1 cellular context compared by ENCODE assay signal in the genomic region with DNA sequence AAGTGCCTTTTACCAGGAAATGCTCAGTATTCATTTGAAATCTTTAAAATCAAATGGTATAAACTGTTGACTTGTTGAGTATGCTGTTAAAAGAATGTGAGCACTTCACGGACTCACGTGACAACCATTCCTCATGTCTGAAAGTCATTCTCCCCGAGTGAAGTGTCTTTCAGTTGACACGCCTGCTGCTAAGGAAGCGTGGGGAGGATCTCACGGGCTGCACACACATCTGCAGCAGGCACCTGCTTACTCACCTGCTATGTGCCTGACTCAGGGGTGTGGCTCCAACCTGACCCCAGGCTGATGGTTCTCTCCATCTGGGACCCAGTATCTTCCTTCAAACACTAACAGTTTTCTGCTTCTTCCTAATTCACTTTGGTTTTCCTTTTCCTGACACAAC.
TF ChIP-seq lines count a peak whose summit lies in the region.

No MANE protein-coding gene starts in this region.

TF ChIP-seq in K562, 482 proteins besides CTCF, POLR2A, EP300 and RAD21:
- TF ChIP-seq ZNF699 (CRISPR knock-in tag; IDR thresholded peaks at IDR 0.05; ENCODE audit: insufficient replicate concordance) (no peak), EP400 (IDR thresholded peaks at IDR 0.05) (no peak), ILF3 (IDR thresholded peaks at IDR 0.05; ENCODE audit: borderline replicate concordance) (no peak), ZC3H11A (IDR thresholded peaks at IDR 0.05; ENCODE audit: low read depth, low read length) (no peak), ZNF143 (CRISPR knock-in tag; IDR thresholded peaks at IDR 0.05) (no peak), TCF7L2 (IDR thresholded peaks at IDR 0.05; ENCODE audit: low read depth, low read length) (no peak), YBX1 (IDR thresholded peaks at IDR 0.05) (no peak), ETV1 (tag; conservative IDR thresholded peaks at IDR 0.05; ENCODE audit: low read depth) (no peak), ESRRB (CRISPR knock-in tag; IDR thresholded peaks at IDR 0.05; ENCODE audit: borderline replicate concordance) (no peak), RAD51 (IDR thresholded peaks at IDR 0.05; ENCODE audit: borderline replicate concordance, low read depth) (no peak), NR4A1 (CRISPR knock-in tag; IDR thresholded peaks at IDR 0.05) (no peak), NR4A1 (tag; IDR thresholded peaks at IDR 0.05) (no peak), NFE2 (IDR thresholded peaks at IDR 0.05; ENCODE audit: low read depth) (no peak)
- TF ChIP-seq, protein P1, sequence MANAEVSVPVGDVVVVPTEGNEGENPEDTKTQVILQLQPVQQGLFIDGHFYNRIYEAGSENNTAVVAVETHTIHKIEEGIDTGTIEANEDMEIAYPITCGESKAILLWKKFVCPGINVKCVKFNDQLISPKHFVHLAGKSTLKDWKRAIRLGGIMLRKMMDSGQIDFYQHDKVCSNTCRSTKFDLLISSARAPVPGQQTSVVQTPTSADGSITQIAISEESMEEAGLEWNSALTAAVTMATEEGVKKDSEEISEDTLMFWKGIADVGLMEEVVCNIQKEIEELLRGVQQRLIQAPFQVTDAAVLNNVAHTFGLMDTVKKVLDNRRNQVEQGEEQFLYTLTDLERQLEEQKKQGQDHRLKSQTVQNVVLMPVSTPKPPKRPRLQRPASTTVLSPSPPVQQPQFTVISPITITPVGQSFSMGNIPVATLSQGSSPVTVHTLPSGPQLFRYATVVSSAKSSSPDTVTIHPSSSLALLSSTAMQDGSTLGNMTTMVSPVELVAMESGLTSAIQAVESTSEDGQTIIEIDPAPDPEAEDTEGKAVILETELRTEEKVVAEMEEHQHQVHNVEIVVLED (CRISPR knock-in tag; IDR thresholded peaks at IDR 0.05) = no peak
- TF ChIP-seq, protein P2, sequence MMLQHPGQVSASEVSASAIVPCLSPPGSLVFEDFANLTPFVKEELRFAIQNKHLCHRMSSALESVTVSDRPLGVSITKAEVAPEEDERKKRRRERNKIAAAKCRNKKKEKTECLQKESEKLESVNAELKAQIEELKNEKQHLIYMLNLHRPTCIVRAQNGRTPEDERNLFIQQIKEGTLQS (IDR thresholded peaks at IDR 0.05) = no peak
- TF ChIP-seq, protein P2 (CRISPR knock-in tag; conservative IDR thresholded peaks at IDR 0.05) = no peak
- TF ChIP-seq, protein P3, sequence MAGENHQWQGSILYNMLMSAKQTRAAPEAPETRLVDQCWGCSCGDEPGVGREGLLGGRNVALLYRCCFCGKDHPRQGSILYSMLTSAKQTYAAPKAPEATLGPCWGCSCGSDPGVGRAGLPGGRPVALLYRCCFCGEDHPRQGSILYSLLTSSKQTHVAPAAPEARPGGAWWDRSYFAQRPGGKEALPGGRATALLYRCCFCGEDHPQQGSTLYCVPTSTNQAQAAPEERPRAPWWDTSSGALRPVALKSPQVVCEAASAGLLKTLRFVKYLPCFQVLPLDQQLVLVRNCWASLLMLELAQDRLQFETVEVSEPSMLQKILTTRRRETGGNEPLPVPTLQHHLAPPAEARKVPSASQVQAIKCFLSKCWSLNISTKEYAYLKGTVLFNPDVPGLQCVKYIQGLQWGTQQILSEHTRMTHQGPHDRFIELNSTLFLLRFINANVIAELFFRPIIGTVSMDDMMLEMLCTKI (IDR thresholded peaks at IDR 0.05; ENCODE audit: partially characterized antibody) = no peak
